ENCODE assay signal across 24 cellular contexts in the genomic region with DNA sequence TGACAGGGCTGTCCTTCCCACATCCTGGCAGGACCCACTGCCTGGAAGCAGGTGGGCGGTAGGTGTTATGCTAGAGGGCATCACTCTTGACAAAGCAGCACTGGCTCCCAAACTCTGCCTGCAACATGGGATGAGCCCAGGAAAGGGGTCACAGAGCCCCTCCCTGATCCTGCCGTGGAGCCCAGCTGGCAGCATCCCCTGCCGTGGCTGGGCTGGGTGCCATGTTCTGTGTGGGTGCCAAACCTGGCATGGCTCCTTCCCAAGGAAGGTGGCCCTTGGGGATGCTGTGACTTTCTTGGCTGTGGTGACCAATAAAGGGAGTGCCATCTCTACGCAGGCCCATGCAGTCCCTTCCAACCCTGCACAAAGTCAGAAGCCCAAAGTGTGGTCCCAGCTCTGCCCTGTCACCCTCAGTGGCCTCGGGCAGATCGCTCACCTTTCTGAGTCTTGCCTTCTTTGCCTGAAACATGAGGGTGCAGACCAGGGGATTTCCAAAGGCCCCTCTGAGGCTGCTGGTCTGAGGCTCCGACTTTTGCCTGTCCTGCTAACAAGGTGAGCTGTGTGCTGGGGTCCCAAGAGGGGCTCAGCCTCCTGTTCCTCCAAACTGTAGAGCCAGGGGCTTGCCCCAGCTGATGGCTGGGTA. TPM values are rescaled to one million over a fixed set of nuclear protein-coding genes. Genes with fewer than 3 reads are reported as not detected.
DNase-seq lines count a peak whose midpoint lies in the region; ATAC-seq, FAIRE-seq and TF ChIP-seq lines count a peak whose summit lies in the region.
"Had no signal": no experiment of that assay in that cellular context is flagged by ENCODE, and none has a peak within 500 bp of the region (broad histone marks: within the 10 kb centered on the region; RNA-seq: fewer than 3 reads in every experiment).

No MANE protein-coding gene starts in this region.

- no peaks in the 10 kb centered on the region for H3K9me3 Mint-ChIP-seq in brain
- H3K9me3 Mint-ChIP-seq in type B pancreatic cell: no peaks in the 10 kb centered on the region
- H3K9me3 Mint-ChIP-seq: activated CD4-positive, alpha-beta memory T cell treated with anti-CD3 and anti-CD28 coated beads, Interleukin-2, amount 10 ng/mL, durations not matched to agents 7 days and 5 days; dendritic cell treated with granulocyte-macrophage colony-stimulating factor and Interleukin-4, amounts not matched to agents 40 ng/mL and 50 ng/mL, for 4 days; H9 had no signal

- H3K27ac ChIP-seq in right cardiac atrium (ENCODE audit: low read length): peak overlapping the region; percentile 57
- H3K27ac ChIP-seq in substantia nigra (ENCODE audit: low read depth, low read length, poor library complexity, severe bottlenecking): peak overlapping the region; percentile 96
- H3K27ac ChIP-seq: testis had no signal

- no peak for TF ChIP-seq CTCF in brain (conservative IDR thresholded peaks at IDR 0.05)
- TF ChIP-seq CTCF in type B pancreatic cell (conservative IDR thresholded peaks at IDR 0.05): no peak

- intact Hi-C loops in right cardiac atrium (cut with DNase I): no loop called here

- ATAC-seq in right cardiac atrium: peak in 1 of 2 donors; percentile 7
- ATAC-seq: gastroesophageal sphincter, HepG2 had no signal

- H3K36me3 Mint-ChIP-seq in brain (no peaks in the 10 kb centered on the region), type B pancreatic cell (no peaks in the 10 kb centered on the region)

- H3K27me3 Mint-ChIP-seq in brain (peaks cover 5% of the 10 kb centered on the region), type B pancreatic cell (no peaks in the 10 kb centered on the region)

- DNase-seq in NCI-H1092 treated with DMSO at 0.1 percent for 48 hours (lab: John Stamatoyannopoulos, UW) (peak; percentile 75), right cardiac atrium (peak in 2 of 3 donors; percentile 74 to 83), substantia nigra (lab: John Stamatoyannopoulos, UW) (peak in 6 of 49 donors; percentile 28 to 53 (median 37)), DMS53 treated with DMSO at 0.1 percent for 48 hours (lab: John Stamatoyannopoulos, UW; ENCODE audit: unreplicated experiment) (no peak), GM19239 (ENCODE audit: insufficient read length, low spot score) (no peak), type B pancreatic cell (ENCODE audit: extremely low spot score, unreplicated experiment) (no peak)
- DNase-seq: activated CD4-positive, alpha-beta memory T cell treated with anti-CD3 and anti-CD28 coated beads, Interleukin-2, amount 10 ng/mL, durations not matched to agents 7 days and 5 days; activated effector memory CD4-positive, alpha-beta T cell treated with Interleukin-2 at 50 U/mL for 16 hours; EL; H9; islet precursor cell; NCI-H1105; NCI-H2029 treated with DMSO at 0.1 percent for 48 hours; NCI-H345; NCI-H748 treated with DMSO at 0.1 percent for 48 hours; SHP77 treated with DMSO at 0.1 percent for 48 hours; small intestine; stimulated activated CD4-positive, alpha-beta T cell treated with anti-CD3 and anti-CD28 coated beads, Interleukin-2, amount 100 ng/mL, for 24 hours; testis had no signal

- H3K27ac Mint-ChIP-seq in brain: peak overlapping the region in 4 of 5 experiments; percentile 18 to 84 (median 70)
- H3K27ac Mint-ChIP-seq in type B pancreatic cell: no peak overlapping the region
- H3K27ac Mint-ChIP-seq: activated CD4-positive, alpha-beta memory T cell treated with anti-CD3 and anti-CD28 coated beads, Interleukin-2, amount 10 ng/mL, durations not matched to agents 7 days and 5 days; dendritic cell treated with granulocyte-macrophage colony-stimulating factor and Interleukin-4, amounts not matched to agents 40 ng/mL and 50 ng/mL, for 4 days; H9 had no signal

- peaks cover 22% of the 10 kb centered on the region for H3K4me1 ChIP-seq in right cardiac atrium (ENCODE audit: control insufficient read depth, insufficient read depth, low read length)

- H3K27me3 ChIP-seq in right cardiac atrium (ENCODE audit: control insufficient read depth, insufficient read depth): no peaks in the 10 kb centered on the region
- H3K27me3 ChIP-seq: gastroesophageal sphincter, testis had no signal

- WGBS in right cardiac atrium: 62% methylated on average over 7 of the region's 7 CpGs

- H3K4me3 Mint-ChIP-seq in brain (no peak overlapping the region), type B pancreatic cell (no peak overlapping the region)
- H3K4me3 Mint-ChIP-seq: activated CD4-positive, alpha-beta memory T cell treated with anti-CD3 and anti-CD28 coated beads, Interleukin-2, amount 10 ng/mL, durations not matched to agents 7 days and 5 days; dendritic cell treated with granulocyte-macrophage colony-stimulating factor and Interleukin-4, amounts not matched to agents 40 ng/mL and 50 ng/mL, for 4 days; H9 had no signal

- no peak for FAIRE-seq in GM19239 (lab: Jason Lieb, UNC)
- FAIRE-seq: bronchial epithelial cell, HepG2, small intestine had no signal

- H3K4me1 Mint-ChIP-seq in brain (peaks cover 58% of the 10 kb centered on the region), type B pancreatic cell (ENCODE audit: unreplicated experiment) (peaks cover 45% of the 10 kb centered on the region)

- H3K9me3 ChIP-seq in right cardiac atrium (ENCODE audit: control insufficient read depth, low read length): no peaks in the 10 kb centered on the region
- H3K9me3 ChIP-seq: gastroesophageal sphincter, testis had no signal

- no peak overlapping the region for H3K4me3 ChIP-seq in right cardiac atrium (ENCODE audit: low read length)
- H3K4me3 ChIP-seq: gastroesophageal sphincter, testis had no signal

RNA-seq across cellular contexts. Expression of a gene that starts 6.0 kb away (rescaled TPM):
- 73.1 TPM for polyA plus RNA-seq in brain (ENCODE audit: insufficient read depth, low read depth, low replicate concordance)
- total RNA-seq in right cardiac atrium: 100 to 1,000 TPM in 3 of 4 donors, 10 to 100 TPM in 1; 80.2 to 148 (median 141) TPM
- 150 TPM for polyA plus RNA-seq in right cardiac atrium
- total RNA-seq in type B pancreatic cell (ENCODE audit: low replicate concordance): 9.6 and 19.3 TPM in 2 replicates

RNA-seq across cellular contexts. Expression of a gene that starts 54.6 kb away (rescaled TPM):
- polyA plus RNA-seq in brain (ENCODE audit: insufficient read depth, low read depth, low replicate concordance) (0.10 TPM), right cardiac atrium (0.07 TPM)
- total RNA-seq in right cardiac atrium (under 1 TPM in 1 of 4 donors, not detected in 3; 0.09 TPM), type B pancreatic cell (ENCODE audit: low replicate concordance) (2.4 and 6.8 TPM in 2 replicates)
- total RNA-seq: gastroesophageal sphincter had no signal

Comparison
In these comparisons a context has a peak if more than half of its experiments do, and no peak if none do; other contexts are left out.
1. DNase-seq: peak in NCI-H1092 treated with DMSO at 0.1 percent for 48 hours (single experiment) and right cardiac atrium (2 of 3); none in DMS53 treated with DMSO at 0.1 percent for 48 hours (single experiment), GM19239 (single experiment) and type B pancreatic cell (single experiment).